ENCODE assay signal across 26 cellular contexts in genomic region chr11:65634905-65635731, GRCh38. TPM values are rescaled to one million over a fixed set of nuclear protein-coding genes. Genes with fewer than 3 reads are reported as not detected.
A peak's percentile ranks its signal among the peaks of the same experiment; 100 is the strongest.
DNase-seq lines count a peak whose midpoint lies in the region; ATAC-seq and TF ChIP-seq lines count a peak whose summit lies in the region.
"Had no signal": no experiment of that assay in that cellular context is flagged by ENCODE, and none has a peak within 500 bp of the region (broad histone marks: within the 10 kb centered on the region; RNA-seq: fewer than 3 reads in every experiment).

No MANE protein-coding gene starts in this region.

- TF ChIP-seq CTCF in natural killer cell (IDR thresholded peaks at IDR 0.05), result no peak

- no peaks in the 10 kb centered on the region for H3K36me3 Mint-ChIP-seq in natural killer cell
- H3K36me3 Mint-ChIP-seq in natural killer cell treated with Interleukin-12 subunit alpha and Interleukin-12 subunit beta and Interleukin-15 and Interleukin-18, amount 100 ng/mL, for 72 hours, result no peaks in the 10 kb centered on the region
- H3K36me3 Mint-ChIP-seq: activated naive CD8-positive, alpha-beta T cell had no signal

- TF ChIP-seq POLR2A in erythroblast (IDR thresholded peaks at IDR 0.05; ENCODE audit: low read length), result no peak

- DNase-seq in natural killer cell (no peak), erythroblast (lab: John Stamatoyannopoulos, UW) (peak; percentile 32 to 41), NK-92 (lab: John Stamatoyannopoulos, UW; ENCODE audit: unreplicated experiment) (no peak)
- no peak for DNase-seq in natural killer cell treated with Interleukin-12 subunit alpha and Interleukin-12 subunit beta and Interleukin-15 and Interleukin-18, amount 100 ng/mL, for 72 hours (ENCODE audit: low spot score)
- DNase-seq: activated CD4-positive, alpha-beta T cell treated with anti-CD3 and anti-CD28 coated beads, Interleukin-2, amount 50 U/mL, for 1 hour; C1 segment of cervical spinal cord; Caco-2; DMS79; endodermal cell; GDM1; left cardiac atrium; NCI-H510A; NK-92 treated with Interleukin-12 subunit alpha and Interleukin-12 subunit beta, amount 100 ng/mL, for 24 hours; SHP77; stimulated activated CD4-positive, alpha-beta T cell treated with anti-CD3 and anti-CD28 coated beads, Interleukin-4, amount 100 ng/mL, for 1 hour; T-helper 9 cell; upper lobe of right lung had no signal

- ATAC-seq in natural killer cell (no peak), GM21717 (IDR thresholded peaks at IDR 0.05; ENCODE audit: unreplicated experiment) (no peak)
- ATAC-seq in natural killer cell treated with Interleukin-12 subunit alpha and Interleukin-12 subunit beta and Interleukin-15 and Interleukin-18, amount 100 ng/mL, for 72 hours, result no peak
- ATAC-seq: left cardiac atrium; right cardiac atrium; stimulated activated memory B cell treated with anti-CD40 and anti-IgM and Interleukin-4, amounts not matched to agents 10 μg/mL and 1 μg/mL and 100 μg/mL, for 72 hours; upper lobe of right lung had no signal

- H3K4me3 Mint-ChIP-seq in natural killer cell, result peak overlapping the region; percentile 71
- H3K4me3 Mint-ChIP-seq in natural killer cell treated with Interleukin-12 subunit alpha and Interleukin-12 subunit beta and Interleukin-15 and Interleukin-18, amount 100 ng/mL, for 72 hours, result no peak overlapping the region
- H3K4me3 Mint-ChIP-seq: activated naive CD8-positive, alpha-beta T cell; endodermal cell; neural progenitor cell; stimulated activated memory B cell treated with anti-CD40 and anti-IgM and Interleukin-4, amounts not matched to agents 10 μg/mL and 1 μg/mL and 100 μg/mL, for 72 hours had no signal

- intact Hi-C loops in natural killer cell (cut with micrococcal nuclease), result loop anchor here (5.0 kb wide), 1 partner anchor 77 kb away; the partner anchor contains the start of gene KAT5

- H3K27me3 Mint-ChIP-seq in natural killer cell (ENCODE audit: low read depth in 2 of 2), result no peaks in the 10 kb centered on the region
- no peaks in the 10 kb centered on the region for H3K27me3 Mint-ChIP-seq in natural killer cell treated with Interleukin-12 subunit alpha and Interleukin-12 subunit beta and Interleukin-15 and Interleukin-18, amount 100 ng/mL, for 72 hours
- H3K27me3 Mint-ChIP-seq: activated naive CD8-positive, alpha-beta T cell; stimulated activated memory B cell treated with anti-CD40 and anti-IgM and Interleukin-4, amounts not matched to agents 10 μg/mL and 1 μg/mL and 100 μg/mL, for 72 hours had no signal

- peaks cover 43 to 46% of the 10 kb centered on the region in 2 donors for H3K4me1 Mint-ChIP-seq in natural killer cell
- H3K4me1 Mint-ChIP-seq in natural killer cell treated with Interleukin-12 subunit alpha and Interleukin-12 subunit beta and Interleukin-15 and Interleukin-18, amount 100 ng/mL, for 72 hours (ENCODE audit: low read depth in 2 of 2), result peaks cover 38 to 44% of the 10 kb centered on the region in 2 donors

- peak overlapping the region; percentile 91 to 92 for H3K27ac Mint-ChIP-seq in natural killer cell
- H3K27ac Mint-ChIP-seq in natural killer cell treated with Interleukin-12 subunit alpha and Interleukin-12 subunit beta and Interleukin-15 and Interleukin-18, amount 100 ng/mL, for 72 hours, result peak overlapping the region in 1 of 2 donors; percentile 95
- H3K27ac Mint-ChIP-seq: activated naive CD8-positive, alpha-beta T cell; endodermal cell; neural progenitor cell had no signal

- no peaks in the 10 kb centered on the region for H3K9me3 Mint-ChIP-seq in natural killer cell
- no peaks in the 10 kb centered on the region for H3K9me3 Mint-ChIP-seq in natural killer cell treated with Interleukin-12 subunit alpha and Interleukin-12 subunit beta and Interleukin-15 and Interleukin-18, amount 100 ng/mL, for 72 hours
- H3K9me3 Mint-ChIP-seq: endodermal cell; neural progenitor cell; stimulated activated memory B cell treated with anti-CD40 and anti-IgM and Interleukin-4, amounts not matched to agents 10 μg/mL and 1 μg/mL and 100 μg/mL, for 72 hours had no signal

RNA-seq across cellular contexts. Expression of gene SIPA1, which starts 2.8 kb away (rescaled TPM):
- 100 to 1,000 TPM; 520 to 776 (median 743) TPM for total RNA-seq in natural killer cell
- total RNA-seq in natural killer cell treated with Interleukin-12 subunit alpha and Interleukin-12 subunit beta and Interleukin-15 and Interleukin-18, amount 100 ng/mL, for 72 hours, result 100 to 1,000 TPM; 139 to 140 TPM

RNA-seq across cellular contexts. Expression of gene PCNX3, which starts 19.5 kb away (rescaled TPM):
- total RNA-seq in natural killer cell, result 100 to 1,000 TPM; 101 to 105 (median 102) TPM
- 10 to 100 TPM; 65.1 to 96.9 TPM for total RNA-seq in natural killer cell treated with Interleukin-12 subunit alpha and Interleukin-12 subunit beta and Interleukin-15 and Interleukin-18, amount 100 ng/mL, for 72 hours

RNA-seq across cellular contexts. Expression of gene MAP3K11, which starts 21.1 kb away (rescaled TPM):
- 10 to 100 TPM; 85.3 to 94.5 (median 94.0) TPM for total RNA-seq in natural killer cell
- 10 to 100 TPM; 81.1 to 83.3 TPM for total RNA-seq in natural killer cell treated with Interleukin-12 subunit alpha and Interleukin-12 subunit beta and Interleukin-15 and Interleukin-18, amount 100 ng/mL, for 72 hours

RNA-seq across cellular contexts. Expression of gene RELA, which starts 27.6 kb away (rescaled TPM):
- total RNA-seq in natural killer cell, result 100 to 1,000 TPM; 319 to 380 (median 338) TPM
- total RNA-seq in natural killer cell treated with Interleukin-12 subunit alpha and Interleukin-12 subunit beta and Interleukin-15 and Interleukin-18, amount 100 ng/mL, for 72 hours, result 10 to 100 TPM; 85.2 to 96.4 TPM

RNA-seq across cellular contexts. Expression of gene KCNK7, which starts 39.5 kb away (rescaled TPM):
- total RNA-seq in natural killer cell, result 10 to 100 TPM in 1 of 3 donors, 1 to 10 TPM in 2; 6.3 to 11.2 (median 7.1) TPM
- total RNA-seq in natural killer cell treated with Interleukin-12 subunit alpha and Interleukin-12 subunit beta and Interleukin-15 and Interleukin-18, amount 100 ng/mL, for 72 hours, result 1 to 10 TPM; 2.3 to 2.8 TPM
- total RNA-seq: ascending aorta, frontal cortex, H4, PC-9 had no signal

Comparison
In these comparisons a context has a peak if more than half of its experiments do, and no peak if none do; other contexts are left out.
1. DNase-seq: peak in erythroblast (2 of 2); none in natural killer cell (single experiment), natural killer cell treated with Interleukin-12 subunit alpha and Interleukin-12 subunit beta and Interleukin-15 and Interleukin-18, amount 100 ng/mL, for 72 hours (single experiment) and NK-92 (single experiment).